Comparison of ENCODE assay signal across 10 cellular contexts in genomic region chr18:60691061-60691460, GRCh38.
"Had no signal": no experiment of that assay in that cellular context is flagged by ENCODE, and none has a peak within 500 bp of the region (broad histone marks: within the 10 kb centered on the region; RNA-seq: fewer than 3 reads in every experiment).

No MANE protein-coding gene starts in this region.

- FAIRE-seq: H1, H54 had no signal

- H3K9me3 Mint-ChIP-seq: GM23338, H9, HFFc6 had no signal

- H3K4me1 Mint-ChIP-seq: GM23338 had no signal

- H3K9ac ChIP-seq: GM23248 had no signal

- H3K4me2 ChIP-seq: GM23338 had no signal

- H3K36me3 ChIP-seq: HAP-1 had no signal

- H3K4me3 Mint-ChIP-seq: GM23338, H9, HFFc6 had no signal

- DNase-seq: GM23248, GOT3, H7, H9, HCEC 1CT, HFFc6 had no signal

- H3K4me3 ChIP-seq: GM23248, GM23338, HAP-1 had no signal

- H3K4me1 ChIP-seq: HAP-1 had no signal

- H3K27ac ChIP-seq: GM23248 had no signal

- H3K27ac Mint-ChIP-seq: GM23338, H9, HFFc6 had no signal

- H3K9me3 ChIP-seq: HAP-1 had no signal
